ENCODE assay signal across 9 cellular contexts in the genomic region with DNA sequence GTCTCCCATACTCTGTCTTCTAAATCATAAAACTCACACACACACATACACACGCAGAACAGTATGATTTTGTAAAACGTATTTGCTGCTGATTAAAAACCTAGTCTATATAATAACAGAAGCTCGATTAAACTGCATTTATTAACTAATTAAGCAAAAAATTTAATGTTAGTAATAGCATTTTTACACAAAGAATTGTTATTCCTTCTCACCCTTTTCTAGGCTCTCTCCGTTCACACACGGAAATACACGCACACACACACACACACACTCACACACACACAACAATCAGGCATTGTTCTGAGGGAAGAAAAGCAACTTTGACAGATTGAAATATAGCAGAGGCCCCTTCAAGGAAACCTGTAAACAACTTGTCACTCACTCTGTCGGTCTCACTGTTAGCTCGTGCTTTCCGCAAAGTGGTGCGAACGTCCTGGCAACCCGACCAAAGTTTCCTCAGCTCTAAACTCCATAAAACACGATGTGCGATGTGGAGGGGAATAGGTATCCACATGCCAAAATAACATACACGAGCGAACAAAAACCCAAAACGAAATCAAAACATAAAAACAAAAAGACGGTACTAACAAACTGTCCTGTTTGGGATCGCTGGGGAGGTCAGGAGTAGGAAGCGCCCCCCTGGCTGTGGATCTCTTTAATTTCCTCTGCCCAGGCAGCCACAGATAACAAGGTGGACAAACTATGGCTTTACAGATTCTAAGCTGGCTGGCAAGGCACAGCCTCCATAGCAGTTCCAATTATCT. TPM values are rescaled to one million over a fixed set of nuclear protein-coding genes. Genes with fewer than 3 reads are reported as not detected.
DNase-seq lines count a peak whose midpoint lies in the region; ATAC-seq, FAIRE-seq and TF ChIP-seq lines count a peak whose summit lies in the region.
"Had no signal": no experiment of that assay in that cellular context is flagged by ENCODE, and none has a peak within 500 bp of the region (broad histone marks: within the 10 kb centered on the region; RNA-seq: fewer than 3 reads in every experiment).

No MANE protein-coding gene starts in this region.

- no peak overlapping the region for H3K23ac ChIP-seq in H1 (ENCODE audit: insufficient read length)

- TF ChIP-seq EP300 in H1 (IDR thresholded peaks at IDR 0.05; ENCODE audit: borderline replicate concordance in 1 of 2, low read depth in 2 of 2, low read length in 2 of 2) = no peak
- TF ChIP-seq EP300 in upper lobe of left lung (IDR thresholded peaks at IDR 0.05) = no peak

- H3K79me2 ChIP-seq in H1 (ENCODE audit: control insufficient read depth in 1 of 2, insufficient read depth in 2 of 2, low read length in 2 of 2) = no peaks in the 10 kb centered on the region

- POLR2A ChIA-PET in H1 (lab: Charles Lee; ENCODE audit: partially characterized antibody) = no interaction called here

- no peak overlapping the region for H2BK5ac ChIP-seq in H1 (ENCODE audit: low read depth, low read length)

- H3K4ac ChIP-seq in H1 (replicated peaks; ENCODE audit: insufficient read length, low read depth, low read length) = no peak overlapping the region

- TF ChIP-seq POLR2A in H1 (IDR thresholded peaks at IDR 0.05; ENCODE audit: control extremely low read depth in 1 of 2, low read depth in 2 of 2, low read length in 2 of 2) (no peak), lower leg skin (IDR thresholded peaks at IDR 0.05) (no peak), upper lobe of left lung (IDR thresholded peaks at IDR 0.05) (no peak)

- WGBS in H1 (ENCODE audit: extremely low coverage in 1 of 2, insufficient coverage in 1 of 2, insufficient read length in 1 of 2, insufficient replicate concordance in 2 of 2, low coverage in 1 of 2, low lambda C conversion rate in 2 of 2, missing lambda C conversion rate in 1 of 2), 2 experiments = 3% methylated on average over 20 of the region's 20 CpGs; no CpG with 5 or more reads in 1 of the 2 experiments
- WGBS in lower leg skin, 2 donors = 14 to 17% methylated on average over 20 of the region's 20 CpGs
- 3 to 5% methylated on average over 20 of the region's 20 CpGs for WGBS in upper lobe of left lung, 2 donors

- H4K91ac ChIP-seq in H1 (replicated peaks; ENCODE audit: insufficient read length, low read length) = no peak overlapping the region

- no peak overlapping the region for H3K14ac ChIP-seq in H1 (ENCODE audit: insufficient read length)

- no peaks in the 10 kb centered on the region for H4K20me1 ChIP-seq in H1 (replicated peaks in 1 of 2; ENCODE audit: control insufficient read depth in 1 of 2, insufficient read depth in 2 of 2, low read length in 2 of 2)

- H3K27me3 ChIP-seq in H1 (replicated peaks in 1 of 4; ENCODE audit: control insufficient read depth in 3 of 4, extremely low read depth in 1 of 4, insufficient read depth in 3 of 4, low read length in 3 of 4) (peaks cover 0 to 17% (median 9%) of the 10 kb centered on the region in 4 experiments; a peak in 5 of 7 replicates), upper lobe of left lung (no peaks in the 10 kb centered on the region)

- H3K9me3 ChIP-seq in H1 (ENCODE audit: insufficient read depth in 2 of 2, low read depth in 1 of 2, low read length in 1 of 2) (no peaks in the 10 kb centered on the region), upper lobe of left lung (no peaks in the 10 kb centered on the region)

- H4K8ac ChIP-seq in H1 (ENCODE audit: extremely low read depth, insufficient read depth, low read length) = no peak overlapping the region

- H2AK5ac ChIP-seq in H1 (ENCODE audit: low read depth, low read length) = no peak overlapping the region; the same call in 1 of the 2 replicates

- TF ChIP-seq CTCF in H1 (IDR thresholded peaks at IDR 0.05; ENCODE audit: control extremely low read depth in 1 of 3, insufficient read depth in 1 of 3, low read depth in 1 of 3, low read length in 3 of 3) (no peak), lower leg skin (IDR thresholded peaks at IDR 0.05) (no peak), upper lobe of left lung (IDR thresholded peaks at IDR 0.05) (no peak)

- no peak overlapping the region for H2BK15ac ChIP-seq in H1 (ENCODE audit: low read length)

- peak overlapping the region; percentile 67 for H2AFZ ChIP-seq in H1 (ENCODE audit: low read length)

- H3K23me2 ChIP-seq in H1 (ENCODE audit: low read depth, low read length) = peaks cover 7% of the 10 kb centered on the region

- no peak overlapping the region for H3K18ac ChIP-seq in H1 (ENCODE audit: extremely low read depth, low read length)

- ATAC-seq in upper lobe of left lung (ENCODE audit: low FRiP score in 2 of 2) (peak; percentile 65 to 70), GM18517 (IDR thresholded peaks at IDR 0.05; ENCODE audit: unreplicated experiment) (no peak)
- ATAC-seq: effector memory CD8-positive, alpha-beta T cell had no signal

- H2BK120ac ChIP-seq in H1 (replicated peaks; ENCODE audit: low read depth, low read length) = no peak overlapping the region

- FAIRE-seq in H1 (lab: Jason Lieb, UNC) = no peak

- H3K9ac ChIP-seq in H1 (replicated peaks in 1 of 4; ENCODE audit: extremely low read depth in 1 of 4, low read depth in 3 of 4, low read length in 3 of 4) = peak overlapping the region in 1 of 4 experiments; percentile 43; a peak in 1 of 7 replicates

- H3K79me1 ChIP-seq in H1 (ENCODE audit: low read depth, low read length) = no peaks in the 10 kb centered on the region

- H3K4me1 ChIP-seq in H1 (replicated peaks in 1 of 4; ENCODE audit: control insufficient read depth in 3 of 4, insufficient read depth in 4 of 4, low read length in 3 of 4) = peaks cover 3 to 9% (median 4%) of the 10 kb centered on the region in 4 experiments; a peak in 5 of 7 replicates
- H3K4me1 ChIP-seq in upper lobe of left lung = peaks cover 0 to 6% (median 2%) of the 10 kb centered on the region in 4 donors

- H2BK12ac ChIP-seq in H1 (ENCODE audit: low read depth, low read length) = peak overlapping the region; percentile 72; the same call in 1 of the 2 replicates

- CTCF ChIA-PET in H1 (lab: Charles Lee; ENCODE audit: partially characterized antibody) = interaction anchor here (0.6 to 1.1 kb wide), 4 partner anchors 20 to 897 kb away, joined by 3 to 5 read pairs (median 3); no protein-coding TSS in a partner anchor

- H3K4me2 ChIP-seq in H1 (ENCODE audit: insufficient read depth in 1 of 2, low read depth in 2 of 2, low read length in 2 of 2) = peak overlapping the region; percentile 87 to 99

- H3K36me3 ChIP-seq in H1 (ENCODE audit: control insufficient read depth in 2 of 4, insufficient read depth in 4 of 4, low read length in 3 of 4) = no peaks in the 10 kb centered on the region
- H3K36me3 ChIP-seq in upper lobe of left lung = no peaks in the 10 kb centered on the region

- intact Hi-C loops in lower leg skin (cut with DNase I; ENCODE audit: low total_unique reads) = no loop called here

- H3K56ac ChIP-seq in H1 (replicated peaks; ENCODE audit: insufficient read length, low read depth, low read length) = no peak overlapping the region

- H2BK20ac ChIP-seq in H1 (ENCODE audit: low read length) = no peak overlapping the region

- peak; percentile 18 to 56 for DNase-seq in NCI-H2081 (lab: John Stamatoyannopoulos, UW)
- DNase-seq in NCI-H2081 treated with DMSO at 0.1 percent for 48 hours (lab: John Stamatoyannopoulos, UW) = no peak
- peak in 1 of 2 experiments; percentile 45 for DNase-seq in H1 (ENCODE audit: low read depth in 1 of 2, low spot score in 2 of 2)
- DNase-seq in lower leg skin (ENCODE audit: low spot score in 2 of 2) = no peak
- DNase-seq in upper lobe of left lung = no peak
- no peak for DNase-seq in epidermal melanocyte (ENCODE audit: insufficient read length, low spot score)
- no peak for DNase-seq in activated effector memory CD4-positive, alpha-beta T cell treated with Interleukin-2 at 50 U/mL for 16 hours
- DNase-seq: effector memory CD8-positive, alpha-beta T cell had no signal

- TF ChIP-seq RAD21 in H1 (IDR thresholded peaks at IDR 0.05 in 1 of 2, conservative IDR thresholded peaks at IDR 0.05 in 1 of 2; ENCODE audit: low read depth in 2 of 2, low read length in 2 of 2) = no peak

- H4K5ac ChIP-seq in H1 (ENCODE audit: insufficient read length, low read depth, low read length) = no peak overlapping the region

- H3K27ac ChIP-seq in H1 (ENCODE audit: low read depth, low read length) (no peak overlapping the region), upper lobe of left lung (no peak overlapping the region)

- peak overlapping the region; percentile 50 to 67 (median 56); a peak in 7 of 8 replicates for H3K4me3 ChIP-seq in H1 (ENCODE audit: extremely low read depth in 1 of 4, insufficient read depth in 2 of 4, low read depth in 3 of 4, low read length in 4 of 4)
- peak overlapping the region; percentile 1 for H3K4me3 ChIP-seq in lower leg skin (ENCODE audit: low read depth, poor library complexity, severe bottlenecking)
- H3K4me3 ChIP-seq in upper lobe of left lung = peak overlapping the region in 3 of 4 donors; percentile 36 to 47 (median 44)

TF ChIP-seq in H1, 55 proteins besides CTCF, POLR2A, EP300 and RAD21 (continues in another document):
- TF ChIP-seq, protein P1, sequence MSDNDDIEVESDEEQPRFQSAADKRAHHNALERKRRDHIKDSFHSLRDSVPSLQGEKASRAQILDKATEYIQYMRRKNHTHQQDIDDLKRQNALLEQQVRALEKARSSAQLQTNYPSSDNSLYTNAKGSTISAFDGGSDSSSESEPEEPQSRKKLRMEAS (IDR thresholded peaks at IDR 0.05) = no peak
- TF ChIP-seq BRCA1 (IDR thresholded peaks at IDR 0.05; ENCODE audit: low read depth, low read length) = no peak
- no peak for TF ChIP-seq CEBPB (IDR thresholded peaks at IDR 0.05; ENCODE audit: low read depth, low read length)
- no peak for TF ChIP-seq SP4 (IDR thresholded peaks at IDR 0.05; ENCODE audit: low read length)
- no peak for TF ChIP-seq TCF12 (IDR thresholded peaks at IDR 0.05; ENCODE audit: low read depth, low read length)
- TF ChIP-seq HDAC6 (IDR thresholded peaks at IDR 0.05; ENCODE audit: low read depth, low read length) = no peak
- no peak for TF ChIP-seq TEAD4 (IDR thresholded peaks at IDR 0.05; ENCODE audit: low read depth, low read length)
- TF ChIP-seq ASH2L (IDR thresholded peaks at IDR 0.05; ENCODE audit: low read length) = no peak
- no peak for TF ChIP-seq CTBP2 (IDR thresholded peaks at IDR 0.05; ENCODE audit: borderline replicate concordance, insufficient read depth, insufficient read length, low read length)
- no peak for TF ChIP-seq RBBP5 (IDR thresholded peaks at IDR 0.05; ENCODE audit: borderline replicate concordance, low read depth, low read length)

RNA-seq across cellular contexts. Expression of a gene that starts 0.7 kb away (rescaled TPM):
- 1.1 and 2.6 TPM in 2 replicates for total RNA-seq in H1 (2021; fragmentation: NEBNext Ultra II Directional; extraction: Animal tissue kit (Norgen Biotek cat#: 25700))
- polyA plus RNA-seq in H1 (2011; rRNA removed) = 1.9 and 2.2 TPM in 2 replicates
- polyA plus RNA-seq in H1 (2011; cell fraction: cytosol; rRNA removed) = 1.2 TPM
- polyA plus RNA-seq in H1 (2011; cell fraction: nucleus; rRNA removed) = 1.9 TPM
- polyA plus RNA-seq in H1 (2012, experiment 1 of 2) = 0.85 to 1.7 TPM (median 1.5 TPM) in 4 replicates
- polyA plus RNA-seq in H1 (2012, experiment 2 of 2) = 0.25 TPM
- 0.61 TPM for polyA plus RNA-seq in H1 (2013, experiment 1 of 2)
- 0.42 TPM for polyA plus RNA-seq in H1 (2013, experiment 2 of 2)
- 7.7 and 8.2 TPM in 2 replicates for polyA minus RNA-seq in H1 (2011; rRNA and poly(A)+ RNA removed)
- 4.4 TPM for polyA minus RNA-seq in H1 (2011; cell fraction: cytosol; rRNA and poly(A)+ RNA removed)
- 16.2 TPM for polyA minus RNA-seq in H1 (2011; cell fraction: nucleus; rRNA and poly(A)+ RNA removed)
- total RNA-seq in lower leg skin = 10 to 100 TPM; 23.7 to 59.7 (median 33.6) TPM
- total RNA-seq in upper lobe of left lung = 10 to 100 TPM in 5 of 6 donors, 1 to 10 TPM in 1; 9.6 to 31.4 (median 14.5) TPM

Comparison
In these comparisons a context has a peak if more than half of its experiments do, and no peak if none do; other contexts are left out.
1. DNase-seq: peak in NCI-H2081 (2 of 2); none in NCI-H2081 treated with DMSO at 0.1 percent for 48 hours (single experiment), lower leg skin (0 of 2), upper lobe of left lung (0 of 2), epidermal melanocyte (single experiment) and activated effector memory CD4-positive, alpha-beta T cell treated with Interleukin-2 at 50 U/mL for 16 hours (single experiment).
2. H3K4me3 ChIP-seq: peak in every context shown above with its lines; median percentile 56 in H1; 44 in upper lobe of left lung; 1 in lower leg skin.